In genomic region chr7:15140431-15140830, GRCh38 we compare ENCODE assay signal across 21 cellular contexts.
DNase-seq lines count a peak whose midpoint lies in the region; FAIRE-seq and TF ChIP-seq lines count a peak whose summit lies in the region.
"Had no signal": no experiment of that assay in that cellular context is flagged by ENCODE, and none has a peak within 500 bp of the region (broad histone marks: within the 10 kb centered on the region; RNA-seq: fewer than 3 reads in every experiment).

No MANE protein-coding gene starts in this region.

- H3K4me1 ChIP-seq in kidney (ENCODE audit: control insufficient read depth in 1 of 2, insufficient read depth in 1 of 2, low read depth in 1 of 2, low read length in 2 of 2), result no peaks in the 10 kb centered on the region
- H3K4me1 ChIP-seq: A549, BE2C, BLaER1 had no signal

- TF ChIP-seq CTCF in kidney (IDR thresholded peaks at IDR 0.05; ENCODE audit: borderline replicate concordance, extremely low read depth, insufficient read depth), result no peak

- FAIRE-seq in A204.1 (lab: Jason Lieb, UNC) (peak; percentile 40), G401.6 (lab: Jason Lieb, UNC) (peak; percentile 67), kidney (lab: Jason Lieb, UNC) (peak; percentile 15)
- FAIRE-seq: A549, GM12891, GM19239 had no signal

- H3K36me3 ChIP-seq in kidney (ENCODE audit: control insufficient read depth in 1 of 2, insufficient read depth in 2 of 2, low read length in 2 of 2), result no peaks in the 10 kb centered on the region
- H3K36me3 ChIP-seq: BE2C, BLaER1 had no signal

- H3K27ac ChIP-seq in kidney (ENCODE audit: low read depth in 2 of 2, low read length in 2 of 2), result no peak overlapping the region
- H3K27ac ChIP-seq: A549, BLaER1 had no signal

- no peak for DNase-seq in kidney
- DNase-seq in KG1 (lab: John Stamatoyannopoulos, UW), result no peak
- no peak for DNase-seq in AG08395 (ENCODE audit: low spot score)
- DNase-seq: 8988T; BE2C; C1 segment of cervical spinal cord; CD4-positive, CD25-positive, alpha-beta regulatory T cell; CD8-positive, alpha-beta memory T cell; COR-L47; DMS 273 treated with DMSO at 0.1 percent for 48 hours; DMS153; DMS79; DND-41; EL; GF-D8 had no signal

- intact Hi-C loops in kidney (cut with DNase I), result no loop called here

- H3K4me3 ChIP-seq in kidney (ENCODE audit: low read length in 2 of 2), result no peak overlapping the region
- H3K4me3 ChIP-seq: A549, BLaER1 had no signal

- H3K9me3 ChIP-seq in kidney (ENCODE audit: control insufficient read depth in 1 of 2, low read length in 2 of 2), result no peaks in the 10 kb centered on the region
- H3K9me3 ChIP-seq: A549, BE2C, BLaER1 had no signal

- no peak overlapping the region for H3K9ac ChIP-seq in kidney (ENCODE audit: low read length in 2 of 2)
- H3K9ac ChIP-seq: BLaER1 had no signal
